Comparison of ENCODE assay signal across 19 cellular contexts in the genomic region with DNA sequence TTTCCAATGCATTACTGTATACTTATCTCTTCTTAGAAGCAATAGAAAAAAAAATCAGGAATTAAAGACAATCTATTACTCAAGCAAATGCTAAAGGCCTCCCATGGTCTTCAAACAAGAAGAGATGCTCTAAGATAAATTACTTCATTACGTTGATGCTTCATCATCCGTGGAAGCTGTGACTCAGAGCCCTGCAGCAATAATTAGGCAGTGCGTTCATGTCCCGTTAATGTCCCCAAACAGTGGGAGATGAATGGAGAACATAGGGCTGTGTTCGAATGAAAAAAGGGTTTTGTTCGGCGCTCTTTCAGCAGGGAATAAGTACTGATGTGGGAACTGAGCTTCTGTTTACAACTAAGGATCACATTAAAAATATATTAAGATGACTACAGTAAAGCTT. TPM values are rescaled to one million over a fixed set of nuclear protein-coding genes. Genes with fewer than 3 reads are reported as not detected.
A peak's percentile ranks its signal among the peaks of the same experiment; 100 is the strongest.
DNase-seq lines count a peak whose midpoint lies in the region; TF ChIP-seq lines count a peak whose summit lies in the region.
"Had no signal": no experiment of that assay in that cellular context is flagged by ENCODE, and none has a peak within 500 bp of the region (broad histone marks: within the 10 kb centered on the region; RNA-seq: fewer than 3 reads in every experiment).

No MANE protein-coding gene starts in this region.

- DNase-seq in AG08396 (ENCODE audit: low spot score): peak; percentile 23
- DNase-seq in GM13976 (ENCODE audit: low spot score): peak; percentile 17
- peak; percentile 65 for DNase-seq in SK-MEL-5 (ENCODE audit: low read depth, low spot score)
- DNase-seq in foreskin melanocyte: peak; percentile 100
- DNase-seq in NK-92 (lab: John Stamatoyannopoulos, UW; ENCODE audit: unreplicated experiment): no peak
- DNase-seq in NCI-H1048 (lab: John Stamatoyannopoulos, UW): no peak
- no peak for DNase-seq in 8988T
- no peak for DNase-seq in stimulated activated naive CD4-positive, alpha-beta T cell treated with Interleukin-2 at 50 U/mL for 16 hours (lab: John Stamatoyannopoulos, UW)
- DNase-seq: activated CD4-positive, alpha-beta T cell treated with anti-CD3 and anti-CD28 coated beads for 1 hour; activated naive CD4-positive, alpha-beta T cell treated with anti-CD3 and anti-CD28 coated beads for 36 hours; activated T-cell treated with anti-CD3 and anti-CD28 coated beads, Interleukin-2, amount 50 U/mL, for 48 hours; CD8-positive, alpha-beta memory T cell; Kasumi-1; kidney; lower lobe of right lung; NCI-H1092 treated with DMSO at 0.1 percent for 48 hours; NCI-H526; Right ventricle myocardium superior; small intestine had no signal

- TF ChIP-seq CTCF in GM13976 (IDR thresholded peaks at IDR 0.05; ENCODE audit: borderline replicate concordance, control extremely low read depth, extremely low read depth, insufficient read depth, missing control alignments): no peak

- in situ Hi-C loops in GM13976 (cut with MboI; ENCODE audit: low sequenced_read_pairs, unreplicated experiment) (no loop called here), SK-MEL-5 (cut with HindIII; ENCODE audit: low pct_unique_long_range_greater_than_20kb, low sequenced_read_pairs) (no loop called here)

RNA-seq across cellular contexts. Expression of a gene that starts 15.9 kb away (rescaled TPM):
- 127 and 129 TPM in 2 replicates for total RNA-seq in SK-MEL-5 (2014; rRNA removed; shearing (Covaris generic))
- 117 and 141 TPM in 2 replicates for polyA plus RNA-seq in SK-MEL-5 (2015; cell fraction: cytosol; rRNA removed)
- 170 and 195 TPM in 2 replicates for polyA plus RNA-seq in SK-MEL-5 (2015; cell fraction: nucleus; rRNA removed)

RNA-seq across cellular contexts. Expression of a gene that starts 21.7 kb away (rescaled TPM):
- 26.2 and 26.8 TPM in 2 replicates for total RNA-seq in SK-MEL-5 (2014; rRNA removed; shearing (Covaris generic))
- polyA plus RNA-seq in SK-MEL-5 (2015; cell fraction: cytosol; rRNA removed): 31.3 and 37.1 TPM in 2 replicates
- polyA plus RNA-seq in SK-MEL-5 (2015; cell fraction: nucleus; rRNA removed): 485 and 602 TPM in 2 replicates

Comparison
In these comparisons a context has a peak if more than half of its experiments do, and no peak if none do; other contexts are left out.
1. DNase-seq: peak in AG08396 (single experiment), GM13976 (single experiment), SK-MEL-5 (single experiment) and foreskin melanocyte (single experiment); none in NK-92 (single experiment), NCI-H1048 (single experiment), 8988T (single experiment) and stimulated activated naive CD4-positive, alpha-beta T cell treated with Interleukin-2 at 50 U/mL for 16 hours (single experiment).